ENCODE assay signal across 20 cellular contexts in the genomic region with DNA sequence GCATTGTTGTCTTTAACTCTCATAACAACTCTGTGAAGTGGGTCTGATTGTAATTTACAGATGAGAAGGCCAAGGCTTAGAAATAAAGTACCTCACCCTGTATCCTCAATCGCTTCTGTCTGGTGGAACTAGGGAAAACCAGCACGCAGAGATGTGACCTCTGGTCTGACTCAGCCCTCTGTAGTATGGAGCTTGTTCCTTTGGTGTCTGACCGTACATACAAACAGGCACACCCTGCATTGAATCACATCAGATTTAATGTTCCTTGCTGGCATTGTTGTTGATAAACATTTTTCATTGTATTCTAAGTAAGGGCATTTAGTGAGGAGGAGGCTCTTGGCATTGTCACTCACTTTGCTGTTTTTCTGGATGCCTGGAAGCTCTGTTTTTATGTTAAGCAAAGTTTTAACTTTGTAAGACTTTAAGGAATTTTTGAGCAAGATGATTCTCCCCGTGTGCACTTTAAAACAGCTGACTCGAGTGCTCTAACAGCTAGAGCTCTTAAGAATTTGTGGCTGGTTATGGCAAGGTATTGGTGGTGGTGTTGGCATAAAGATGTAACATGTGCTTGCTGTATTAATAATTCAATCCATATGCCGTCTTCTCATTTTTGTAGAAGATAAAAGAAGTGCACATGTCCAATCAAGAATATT.
DNase-seq lines count a peak whose midpoint lies in the region; ATAC-seq, FAIRE-seq and TF ChIP-seq lines count a peak whose summit lies in the region.
"Had no signal": no experiment of that assay in that cellular context is flagged by ENCODE, and none has a peak within 500 bp of the region (broad histone marks: within the 10 kb centered on the region; RNA-seq: fewer than 3 reads in every experiment).

No MANE protein-coding gene starts in this region.

- H3K9me3 ChIP-seq in suprapubic skin (no peaks in the 10 kb centered on the region), Karpas-422 (ENCODE audit: low read length) (no peaks in the 10 kb centered on the region)

- TF ChIP-seq POLR2A in suprapubic skin (IDR thresholded peaks at IDR 0.05): no peak

- H3K4me3 Mint-ChIP-seq in HFFc6: no peak overlapping the region
- H3K4me3 Mint-ChIP-seq: CD4-positive, alpha-beta memory T cell; dendritic cell treated with granulocyte-macrophage colony-stimulating factor and Interleukin-4, amounts not matched to agents 40 ng/mL and 50 ng/mL, for 4 days; immature natural killer cell; stimulated activated naive CD8-positive, alpha-beta T cell treated with anti-CD3 and anti-CD28 coated beads, Interleukin-15, Interleukin-2, amounts not matched to agents 100 ng/mL and 50 ng/mL, for 24 hours had no signal

- no peak for FAIRE-seq in bronchial epithelial cell (lab: Jason Lieb, UNC)
- FAIRE-seq: frontal cortex, GM12892 had no signal

- no peak for TF ChIP-seq CTCF in HFFc6 (IDR thresholded peaks at IDR 0.05)
- no peak for TF ChIP-seq CTCF in bronchial epithelial cell (IDR thresholded peaks at IDR 0.05; ENCODE audit: insufficient read depth, low read length, severe bottlenecking)
- TF ChIP-seq CTCF in suprapubic skin (IDR thresholded peaks at IDR 0.05): no peak

- H3K27ac Mint-ChIP-seq in HFFc6: peak overlapping the region; percentile 34; the same call in 1 of the 2 replicates
- H3K27ac Mint-ChIP-seq: CD4-positive, alpha-beta memory T cell; dendritic cell treated with granulocyte-macrophage colony-stimulating factor and Interleukin-4, amounts not matched to agents 40 ng/mL and 50 ng/mL, for 4 days; immature natural killer cell; stimulated activated naive CD8-positive, alpha-beta T cell treated with anti-CD3 and anti-CD28 coated beads, Interleukin-15, Interleukin-2, amounts not matched to agents 100 ng/mL and 50 ng/mL, for 24 hours had no signal

- no peak overlapping the region for H3K4me2 ChIP-seq in Karpas-422 (ENCODE audit: low read depth, low read length, poor library complexity, severe bottlenecking)

- no peak overlapping the region for H3K9ac ChIP-seq in Karpas-422 (ENCODE audit: low read length)
- H3K9ac ChIP-seq: parathyroid adenoma had no signal

- 46% methylated on average over 6 of the region's 6 CpGs for WGBS in suprapubic skin

- peaks cover 41% of the 10 kb centered on the region for H3K4me1 Mint-ChIP-seq in HFFc6 (ENCODE audit: low read depth)
- H3K4me1 Mint-ChIP-seq: immature natural killer cell had no signal

- no peaks in the 10 kb centered on the region for H3K36me3 Mint-ChIP-seq in HFFc6 (ENCODE audit: low read depth)
- H3K36me3 Mint-ChIP-seq: CD4-positive, alpha-beta memory T cell had no signal

- no peaks in the 10 kb centered on the region for H3K9me3 Mint-ChIP-seq in HFFc6
- H3K9me3 Mint-ChIP-seq: dendritic cell treated with granulocyte-macrophage colony-stimulating factor and Interleukin-4, amounts not matched to agents 40 ng/mL and 50 ng/mL, for 4 days; immature natural killer cell; stimulated activated naive CD8-positive, alpha-beta T cell treated with anti-CD3 and anti-CD28 coated beads, Interleukin-15, Interleukin-2, amounts not matched to agents 100 ng/mL and 50 ng/mL, for 24 hours had no signal

- no peak overlapping the region for H2AFZ ChIP-seq in Karpas-422 (ENCODE audit: low read length)
- H2AFZ ChIP-seq: parathyroid adenoma had no signal

- DNase-seq in HFFc6 (peak; percentile 37), bronchial epithelial cell (ENCODE audit: low read depth) (peak; percentile 42), islet precursor cell (peak; percentile 29), suprapubic skin (ENCODE audit: low spot score in 2 of 2) (no peak), Karpas-422 (no peak), Kasumi-1 (lab: John Stamatoyannopoulos, UW) (no peak)
- DNase-seq: anterior cingulate cortex; CD4-positive, alpha-beta memory T cell; DND-41; immature natural killer cell; NCI-H187; NCI-H510A; stimulated activated CD4-positive, alpha-beta T cell treated with anti-CD3 and anti-CD28 coated beads, Interleukin-12 subunit alpha, Interleukin-12 subunit beta, amount 100 ng/mL, for 4 hours had no signal

- H3K9me2 ChIP-seq in Karpas-422 (replicated peaks; ENCODE audit: insufficient read depth, low read length): no peaks in the 10 kb centered on the region

- no peak overlapping the region for H3K4me3 ChIP-seq in bronchial epithelial cell (ENCODE audit: low read depth, low read length)
- no peak overlapping the region for H3K4me3 ChIP-seq in suprapubic skin
- H3K4me3 ChIP-seq in Karpas-422 (ENCODE audit: low read length): no peak overlapping the region

- peak overlapping the region; percentile 60 for H3K27ac ChIP-seq in suprapubic skin
- no peak overlapping the region for H3K27ac ChIP-seq in Karpas-422 (ENCODE audit: low read length)
- H3K27ac ChIP-seq: parathyroid adenoma, VCaP had no signal

- H4K20me1 ChIP-seq in Karpas-422 (ENCODE audit: insufficient read depth, low read depth, low read length): no peaks in the 10 kb centered on the region

- no peak for TF ChIP-seq EP300 in suprapubic skin (IDR thresholded peaks at IDR 0.05)

- no peak for ATAC-seq in GM21825 (IDR thresholded peaks at IDR 0.05; ENCODE audit: unreplicated experiment)

- peaks cover 5% of the 10 kb centered on the region; the same call in 1 of the 2 replicates for H3K27me3 Mint-ChIP-seq in HFFc6 (ENCODE audit: insufficient read depth)
- H3K27me3 Mint-ChIP-seq: dendritic cell treated with granulocyte-macrophage colony-stimulating factor and Interleukin-4, amounts not matched to agents 40 ng/mL and 50 ng/mL, for 4 days had no signal

- H3K36me3 ChIP-seq in bronchial epithelial cell (ENCODE audit: control insufficient read depth, insufficient read depth, low read length): no peaks in the 10 kb centered on the region
- no peaks in the 10 kb centered on the region for H3K36me3 ChIP-seq in suprapubic skin
- no peaks in the 10 kb centered on the region for H3K36me3 ChIP-seq in Karpas-422 (ENCODE audit: insufficient read depth, low read length)

- no peaks in the 10 kb centered on the region for H3K79me2 ChIP-seq in Karpas-422 (ENCODE audit: low read length)

- H3K4me1 ChIP-seq in suprapubic skin (peaks cover 27% of the 10 kb centered on the region), Karpas-422 (ENCODE audit: low read length) (no peaks in the 10 kb centered on the region)

- H3K27me3 ChIP-seq in bronchial epithelial cell (ENCODE audit: control insufficient read depth, insufficient read depth, low read length) (no peaks in the 10 kb centered on the region), suprapubic skin (no peaks in the 10 kb centered on the region), Karpas-422 (ENCODE audit: low read length) (0 out of 2 replicates have a peak, but pooled peaks cover 2% of the 10 kb centered on the region)

Comparison
In these comparisons a context has a peak if more than half of its experiments do, and no peak if none do; other contexts are left out.
1. DNase-seq: peak in HFFc6 (single experiment), bronchial epithelial cell (single experiment) and islet precursor cell (single experiment); none in suprapubic skin (0 of 2), Karpas-422 (single experiment) and Kasumi-1 (0 of 2).